Comparison of ENCODE assay signal across 8 cellular contexts in genomic region chr9:131382850-131383729, GRCh38. TPM values are rescaled to one million over a fixed set of nuclear protein-coding genes. Genes with fewer than 3 reads are reported as not detected.
DNase-seq lines count a peak whose midpoint lies in the region; ATAC-seq and TF ChIP-seq lines count a peak whose summit lies in the region.

No MANE protein-coding gene starts in this region.

- no peak for TF ChIP-seq CTCF in liver (IDR thresholded peaks at IDR 0.05; ENCODE audit: low read depth, low read length, missing input control)

- WGBS in liver: 61% methylated on average over 19 of the region's 19 CpGs

- H3K36me3 Mint-ChIP-seq in activated naive CD4-positive, alpha-beta T cell treated with anti-CD3 and anti-CD28 coated beads for 36 hours (ENCODE audit: low read depth): no peaks in the 10 kb centered on the region
- H3K36me3 Mint-ChIP-seq in activated T-cell treated with anti-CD3 and anti-CD28 coated beads, Interleukin-2, amount 50 U/mL, for 72 hours (ENCODE audit: insufficient read depth in 2 of 2): no peaks in the 10 kb centered on the region

- H3K27ac Mint-ChIP-seq in activated naive CD4-positive, alpha-beta T cell treated with anti-CD3 and anti-CD28 coated beads for 36 hours: no peak overlapping the region
- no peak overlapping the region for H3K27ac Mint-ChIP-seq in activated T-cell treated with anti-CD3 and anti-CD28 coated beads, Interleukin-2, amount 50 U/mL, for 72 hours

- no peaks in the 10 kb centered on the region for H3K36me3 ChIP-seq in liver (ENCODE audit: control insufficient read depth in 4 of 4, insufficient read depth in 3 of 4, low read depth in 1 of 4, low read length in 3 of 4)

- H3K4me3 ChIP-seq in liver (ENCODE audit: low read depth in 1 of 3, low read length in 3 of 3): no peak overlapping the region

- H3K4me1 Mint-ChIP-seq in activated naive CD4-positive, alpha-beta T cell treated with anti-CD3 and anti-CD28 coated beads for 36 hours (ENCODE audit: low read depth): no peaks in the 10 kb centered on the region
- H3K4me1 Mint-ChIP-seq in activated T-cell treated with anti-CD3 and anti-CD28 coated beads, Interleukin-2, amount 50 U/mL, for 72 hours (ENCODE audit: low read depth): no peaks in the 10 kb centered on the region

- peaks cover 3 to 12% (median 7%) of the 10 kb centered on the region in 4 donors for H3K4me1 ChIP-seq in liver (ENCODE audit: control insufficient read depth in 4 of 4, insufficient read depth in 4 of 4, low read length in 3 of 4)

- no peaks in the 10 kb centered on the region for H3K9me3 Mint-ChIP-seq in activated naive CD4-positive, alpha-beta T cell treated with anti-CD3 and anti-CD28 coated beads for 36 hours
- no peaks in the 10 kb centered on the region for H3K9me3 Mint-ChIP-seq in activated T-cell treated with anti-CD3 and anti-CD28 coated beads, Interleukin-2, amount 50 U/mL, for 72 hours

- H3K9me3 ChIP-seq in liver (ENCODE audit: control insufficient read depth in 4 of 4, low read length in 3 of 4): no peaks in the 10 kb centered on the region

- peak overlapping the region; percentile 51 to 71 for H3K27ac ChIP-seq in liver (ENCODE audit: low read depth in 1 of 2, low read length in 2 of 2)

- no peak overlapping the region for H3K4me3 Mint-ChIP-seq in activated naive CD4-positive, alpha-beta T cell treated with anti-CD3 and anti-CD28 coated beads for 36 hours
- no peak overlapping the region for H3K4me3 Mint-ChIP-seq in activated T-cell treated with anti-CD3 and anti-CD28 coated beads, Interleukin-2, amount 50 U/mL, for 72 hours

- TF ChIP-seq RAD21 in liver (IDR thresholded peaks at IDR 0.05): peak in 1 of 2 donors; percentile 31

- H3K27me3 Mint-ChIP-seq in activated naive CD4-positive, alpha-beta T cell treated with anti-CD3 and anti-CD28 coated beads for 36 hours (ENCODE audit: low read depth): no peaks in the 10 kb centered on the region
- H3K27me3 Mint-ChIP-seq in activated T-cell treated with anti-CD3 and anti-CD28 coated beads, Interleukin-2, amount 50 U/mL, for 72 hours (ENCODE audit: low read depth): no peaks in the 10 kb centered on the region

- DNase-seq in Daoy (ENCODE audit: low read depth) (peak; percentile 80), NCI-H2171 treated with DMSO at 0.1 percent for 48 hours (lab: John Stamatoyannopoulos, UW) (peak; percentile 98), cerebellar nuclear complex (lab: John Stamatoyannopoulos, UW) (peak; percentile 59 to 88)
- DNase-seq in activated effector memory CD4-positive, alpha-beta T cell treated with Interleukin-2 at 50 U/mL for 16 hours: no peak
- no peak for DNase-seq in activated naive CD4-positive, alpha-beta T cell treated with anti-CD3 and anti-CD28 coated beads for 36 hours
- no peak for DNase-seq in activated T-cell treated with anti-CD3 and anti-CD28 coated beads, Interleukin-2, amount 50 U/mL, for 72 hours

- H3K9ac ChIP-seq in liver (ENCODE audit: low read depth in 1 of 2, low read length in 2 of 2): no peak overlapping the region

- intact Hi-C loops in activated naive CD4-positive, alpha-beta T cell treated with anti-CD3 and anti-CD28 coated beads for 36 hours (cut with micrococcal nuclease): no loop called here

- H3K27me3 ChIP-seq in liver (ENCODE audit: control insufficient read depth in 4 of 4, insufficient read depth in 4 of 4, low read length in 3 of 4): no peaks in the 10 kb centered on the region

- no peak for ATAC-seq in HG03565 (IDR thresholded peaks at IDR 0.05; ENCODE audit: unreplicated experiment)
- no peak for ATAC-seq in activated T-cell treated with anti-CD3 and anti-CD28 coated beads, Interleukin-2, amount 50 U/mL, for 72 hours (replicated peaks in 1 of 2)

- CTCF ChIA-PET in activated naive CD4-positive, alpha-beta T cell treated with anti-CD3 and anti-CD28 coated beads for 36 hours (lab: Charles Lee): interaction anchor here (0.5 to 1.1 kb wide), 4 partner anchors 47 to 207 kb away, joined by 3 to 5 read pairs (median 4); no protein-coding TSS in a partner anchor

TF ChIP-seq in liver, 16 proteins besides CTCF, POLR2A, EP300 and RAD21:
- no peak for TF ChIP-seq ATF3 (IDR thresholded peaks at IDR 0.05)
- TF ChIP-seq JUND (IDR thresholded peaks at IDR 0.05): no peak
- peak; percentile 67 for TF ChIP-seq SP1 (IDR thresholded peaks at IDR 0.05)
- TF ChIP-seq HNF4A (conservative IDR thresholded peaks at IDR 0.05): peak; percentile 12 to 25
TF ChIP-seq in liver: peak in this region for 2.

RNA-seq across cellular contexts. Expression of gene PRRC2B, which starts 10.8 kb away (rescaled TPM):
- 54.0 and 83.5 TPM in 2 replicates for total RNA-seq in Daoy (2014; rRNA removed; shearing (Covaris generic))
- 10 to 100 TPM; 29.3 to 44.3 TPM for total RNA-seq in liver
- polyA plus RNA-seq in liver: 10 to 100 TPM; 10.3 to 24.7 TPM
- total RNA-seq in activated naive CD4-positive, alpha-beta T cell treated with anti-CD3 and anti-CD28 coated beads for 36 hours: 100 to 1,000 TPM; 157 to 171 TPM
- total RNA-seq in activated T-cell treated with anti-CD3 and anti-CD28 coated beads, Interleukin-2, amount 50 U/mL, for 72 hours: 100 to 1,000 TPM; 179 to 214 TPM

Comparison
In these comparisons a context has a peak if more than half of its experiments do, and no peak if none do; other contexts are left out.
1. DNase-seq: peak in Daoy (single experiment), NCI-H2171 treated with DMSO at 0.1 percent for 48 hours (single experiment) and cerebellar nuclear complex (2 of 2); none in activated effector memory CD4-positive, alpha-beta T cell treated with Interleukin-2 at 50 U/mL for 16 hours (single experiment), activated naive CD4-positive, alpha-beta T cell treated with anti-CD3 and anti-CD28 coated beads for 36 hours (single experiment) and activated T-cell treated with anti-CD3 and anti-CD28 coated beads, Interleukin-2, amount 50 U/mL, for 72 hours (0 of 2).